ENCODE assay signal across 8 cellular contexts in the genomic region with DNA sequence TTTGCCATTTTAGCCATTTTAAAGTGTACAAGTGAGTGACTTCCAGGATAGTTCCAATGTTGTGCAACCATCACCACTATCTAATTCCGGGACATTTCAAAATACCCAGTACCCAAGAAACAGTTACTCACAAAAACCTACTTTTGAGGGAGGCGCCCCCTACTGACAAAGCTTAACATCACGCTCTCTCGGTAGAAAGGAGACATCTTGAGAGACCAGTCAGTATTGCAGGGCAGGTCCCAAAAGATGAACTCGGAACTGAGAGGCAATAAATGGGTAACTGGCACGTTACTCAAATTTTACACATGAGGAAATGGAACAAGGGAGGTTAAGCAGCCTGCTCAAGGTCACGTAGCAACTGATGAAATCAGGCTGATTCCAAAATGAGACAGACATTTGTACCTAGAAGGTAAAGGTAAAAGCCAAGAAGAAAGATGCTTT. TPM values are rescaled to one million over a fixed set of nuclear protein-coding genes. Genes with fewer than 3 reads are reported as not detected.
DNase-seq lines count a peak whose midpoint lies in the region; ATAC-seq and TF ChIP-seq lines count a peak whose summit lies in the region.

No MANE protein-coding gene starts in this region.

- no peaks in the 10 kb centered on the region for H3K4me1 ChIP-seq in tibial artery

- ATAC-seq in GM21576 (IDR thresholded peaks at IDR 0.05; ENCODE audit: unreplicated experiment) = peak; percentile 89
- ATAC-seq in HG02884 (IDR thresholded peaks at IDR 0.05; ENCODE audit: unreplicated experiment) = no peak

- no peaks in the 10 kb centered on the region for H3K9me3 ChIP-seq in WERI-Rb-1 (ENCODE audit: severe bottlenecking)
- no peaks in the 10 kb centered on the region for H3K9me3 ChIP-seq in tibial artery

- no peak overlapping the region for H3K27ac ChIP-seq in WERI-Rb-1
- H3K27ac ChIP-seq in coronary artery = no peak overlapping the region
- H3K27ac ChIP-seq in tibial artery = no peak overlapping the region

- DNase-seq in ELR (ENCODE audit: low read depth) = peak; percentile 59
- DNase-seq in Kasumi-1 (lab: John Stamatoyannopoulos, UW) = peak; percentile 48 to 52
- DNase-seq in WERI-Rb-1 = peak; percentile 64
- DNase-seq in coronary artery (ENCODE audit: low spot score) = peak; percentile 75
- DNase-seq in mucosa of gallbladder (ENCODE audit: low spot score) = peak; percentile 54
- peak; percentile 74 to 77 for DNase-seq in tibial artery

- H3K27me3 ChIP-seq in WERI-Rb-1 (ENCODE audit: insufficient read depth, low read depth, severe bottlenecking) (no peaks in the 10 kb centered on the region), tibial artery (no peaks in the 10 kb centered on the region)

- H3K4me3 ChIP-seq in WERI-Rb-1 (ENCODE audit: low read depth, low read length) (no peak overlapping the region), coronary artery (no peak overlapping the region), tibial artery (no peak overlapping the region)

- TF ChIP-seq CTCF in WERI-Rb-1 (IDR thresholded peaks at IDR 0.05; ENCODE audit: low read depth, low read length) (peak; percentile 74), coronary artery (IDR thresholded peaks at IDR 0.05) (peak; percentile 36), tibial artery (IDR thresholded peaks at IDR 0.05) (peak; percentile 51 to 73)

- intact Hi-C loops in tibial artery (cut with DNase I; ENCODE audit: low total_unique reads) = loop anchor here (5.0 kb wide), 1 partner anchor 147 kb away; no protein-coding TSS in a partner anchor

- no peaks in the 10 kb centered on the region for H3K36me3 ChIP-seq in WERI-Rb-1
- no peaks in the 10 kb centered on the region for H3K36me3 ChIP-seq in tibial artery

RNA-seq across cellular contexts. Expression of gene POU2AF1, which starts 50.0 kb away (rescaled TPM):
- 12.9 TPM for total RNA-seq in mucosa of gallbladder
